12 cellular contexts compared by ENCODE assay signal in genomic region chr2:148540022-148540421, GRCh38.
DNase-seq lines count a peak whose midpoint lies in the region; ATAC-seq and TF ChIP-seq lines count a peak whose summit lies in the region.
"Had no signal": no experiment of that assay in that cellular context is flagged by ENCODE, and none has a peak within 500 bp of the region (broad histone marks: within the 10 kb centered on the region; RNA-seq: fewer than 3 reads in every experiment).

No MANE protein-coding gene starts in this region.

- H3K9me3 ChIP-seq in WERI-Rb-1 (ENCODE audit: severe bottlenecking): no peaks in the 10 kb centered on the region
- H3K9me3 ChIP-seq: neutrophil had no signal

- H3K27ac Mint-ChIP-seq in stimulated activated naive CD8-positive, alpha-beta T cell treated with anti-CD3 and anti-CD28 coated beads, Interleukin-15, Interleukin-2, amounts not matched to agents 100 ng/mL and 50 ng/mL, for 24 hours: peak overlapping the region; percentile 19
- H3K27ac Mint-ChIP-seq in osteocyte (ENCODE audit: unreplicated experiment): no peak overlapping the region

- peaks cover 35% of the 10 kb centered on the region for H3K4me1 Mint-ChIP-seq in stimulated activated naive CD8-positive, alpha-beta T cell treated with anti-CD3 and anti-CD28 coated beads, Interleukin-15, Interleukin-2, amounts not matched to agents 100 ng/mL and 50 ng/mL, for 24 hours (ENCODE audit: low read depth)
- no peaks in the 10 kb centered on the region for H3K4me1 Mint-ChIP-seq in osteocyte (ENCODE audit: unreplicated experiment)

- H3K36me3 ChIP-seq in WERI-Rb-1: no peaks in the 10 kb centered on the region
- H3K36me3 ChIP-seq: neutrophil had no signal

- no peaks in the 10 kb centered on the region for H3K36me3 Mint-ChIP-seq in stimulated activated naive CD8-positive, alpha-beta T cell treated with anti-CD3 and anti-CD28 coated beads, Interleukin-15, Interleukin-2, amounts not matched to agents 100 ng/mL and 50 ng/mL, for 24 hours (ENCODE audit: low read depth)
- no peaks in the 10 kb centered on the region for H3K36me3 Mint-ChIP-seq in osteocyte (ENCODE audit: unreplicated experiment)

- no peak overlapping the region for H3K4me3 Mint-ChIP-seq in stimulated activated naive CD8-positive, alpha-beta T cell treated with anti-CD3 and anti-CD28 coated beads, Interleukin-15, Interleukin-2, amounts not matched to agents 100 ng/mL and 50 ng/mL, for 24 hours
- H3K4me3 Mint-ChIP-seq in osteocyte (ENCODE audit: unreplicated experiment): no peak overlapping the region

- no peak for DNase-seq in stimulated activated naive CD8-positive, alpha-beta T cell treated with anti-CD3 and anti-CD28 coated beads, Interleukin-15, Interleukin-2, amounts not matched to agents 100 U/mL and 50 U/mL, for 24 hours
- peak; percentile 47 to 56 for DNase-seq in activated T-cell treated with anti-CD3 and anti-CD28 coated beads, Interleukin-2, amount 50 U/mL, for 48 hours
- DNase-seq in HT-29 (ENCODE audit: low spot score) (no peak), A172 (ENCODE audit: low spot score) (no peak), WERI-Rb-1 (no peak), osteocyte (ENCODE audit: extremely low spot score, unreplicated experiment) (no peak)
- DNase-seq: AML-193, foreskin melanocyte, NCI-H2081 had no signal

- TF ChIP-seq CTCF in WERI-Rb-1 (IDR thresholded peaks at IDR 0.05; ENCODE audit: low read depth, low read length): no peak
- no peak for TF ChIP-seq CTCF in osteocyte (IDR thresholded peaks at IDR 0.05)

- no peak overlapping the region for H3K27ac ChIP-seq in WERI-Rb-1
- H3K27ac ChIP-seq: neutrophil had no signal

- no peaks in the 10 kb centered on the region for H3K9me3 Mint-ChIP-seq in stimulated activated naive CD8-positive, alpha-beta T cell treated with anti-CD3 and anti-CD28 coated beads, Interleukin-15, Interleukin-2, amounts not matched to agents 100 ng/mL and 50 ng/mL, for 24 hours
- H3K9me3 Mint-ChIP-seq in osteocyte (ENCODE audit: unreplicated experiment): no peaks in the 10 kb centered on the region

- H3K4me3 ChIP-seq in WERI-Rb-1 (ENCODE audit: low read depth, low read length): no peak overlapping the region

- no peaks in the 10 kb centered on the region for H3K27me3 Mint-ChIP-seq in stimulated activated naive CD8-positive, alpha-beta T cell treated with anti-CD3 and anti-CD28 coated beads, Interleukin-15, Interleukin-2, amounts not matched to agents 100 ng/mL and 50 ng/mL, for 24 hours
- peaks cover 2% of the 10 kb centered on the region for H3K27me3 Mint-ChIP-seq in osteocyte (ENCODE audit: unreplicated experiment)

- H3K27me3 ChIP-seq in WERI-Rb-1 (ENCODE audit: insufficient read depth, low read depth, severe bottlenecking): no peaks in the 10 kb centered on the region
- H3K27me3 ChIP-seq: neutrophil had no signal

- ATAC-seq in stimulated activated naive CD8-positive, alpha-beta T cell treated with anti-CD3 and anti-CD28 coated beads, Interleukin-15, Interleukin-2, amounts not matched to agents 100 U/mL and 50 U/mL, for 24 hours: no peak
- peak; percentile 71 for ATAC-seq in HG02870 (IDR thresholded peaks at IDR 0.05; ENCODE audit: unreplicated experiment)

Comparison
In these comparisons a context has a peak if more than half of its experiments do, and no peak if none do; other contexts are left out.
1. DNase-seq: peak in activated T-cell treated with anti-CD3 and anti-CD28 coated beads, Interleukin-2, amount 50 U/mL, for 48 hours (2 of 2); none in stimulated activated naive CD8-positive, alpha-beta T cell treated with anti-CD3 and anti-CD28 coated beads, Interleukin-15, Interleukin-2, amounts not matched to agents 100 U/mL and 50 U/mL, for 24 hours (single experiment), HT-29 (single experiment), A172 (single experiment), WERI-Rb-1 (single experiment) and osteocyte (single experiment).